Comparison of ENCODE assay signal across 8 cellular contexts in the genomic region with DNA sequence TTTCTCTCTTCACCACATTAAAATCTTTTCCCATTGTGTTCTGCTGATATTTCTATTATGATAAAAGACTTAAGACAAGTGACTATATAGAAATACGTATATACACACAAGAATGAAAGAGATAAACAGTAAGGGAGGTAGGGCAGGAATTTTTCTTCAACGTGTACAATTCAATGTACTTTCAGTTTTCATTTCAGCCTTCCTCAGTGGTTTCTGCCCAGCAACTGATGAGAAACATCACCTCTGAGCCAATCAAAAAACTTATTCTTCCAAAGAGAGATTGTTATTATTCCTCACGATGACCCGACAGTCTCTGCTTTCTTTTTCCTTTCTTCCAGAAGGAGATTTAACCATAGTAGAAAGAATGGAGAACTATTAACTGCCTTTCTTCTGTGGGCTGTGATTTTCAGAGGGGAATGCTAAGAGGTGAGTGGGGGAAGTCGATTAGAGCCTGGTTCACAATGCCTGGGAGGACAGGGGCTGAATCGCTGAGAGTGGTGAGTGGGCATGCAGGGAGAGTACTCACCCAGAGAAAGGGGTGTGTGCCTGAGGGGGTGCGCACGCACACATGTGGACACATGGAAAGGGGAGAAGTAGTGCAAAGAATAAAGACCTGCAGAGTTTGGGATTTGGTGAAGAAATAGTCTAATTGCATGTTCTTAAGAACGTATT. TPM values are rescaled to one million over a fixed set of nuclear protein-coding genes. Genes with fewer than 3 reads are reported as not detected.
A peak's percentile ranks its signal among the peaks of the same experiment; 100 is the strongest.
DNase-seq lines count a peak whose midpoint lies in the region; ATAC-seq and TF ChIP-seq lines count a peak whose summit lies in the region.

BTN3A1 (plus strand) TSS at position 289 of the 672 bp plus-strand sequence. CDS start 3,289 bp downstream, outside the sequence.

- DNase-seq in Ammon's horn (ENCODE audit: low spot score): peak; percentile 79
- peak; percentile 11 for DNase-seq in NCI-H524 treated with DMSO at 0.1 percent for 48 hours (lab: John Stamatoyannopoulos, UW)
- DNase-seq in activated CD4-positive, alpha-beta T cell treated with anti-CD3 and anti-CD28 coated beads, Interleukin-2, amount 10 ng/mL, durations not matched to agents 7 days and 5 days: peak; percentile 73
- DNase-seq in dermis blood vessel endothelial cell: peak; percentile 75
- DNase-seq in left lung: peak; percentile 68 to 84
- peak; percentile 66 for DNase-seq in stimulated activated CD4-positive, alpha-beta T cell treated with anti-CD3 and anti-CD28 coated beads, Interleukin-4, amount 100 ng/mL, for 1 hour

- H3K27me3 ChIP-seq in left lung: no peaks in the 10 kb centered on the region

- peaks cover 48% of the 10 kb centered on the region for H3K4me1 Mint-ChIP-seq in activated CD4-positive, alpha-beta T cell treated with anti-CD3 and anti-CD28 coated beads, Interleukin-2, amount 10 ng/mL, durations not matched to agents 7 days and 5 days

- peaks cover 0 to 14% of the 10 kb centered on the region in 2 donors for H3K36me3 ChIP-seq in left lung

- no peaks in the 10 kb centered on the region for H3K9me3 ChIP-seq in left lung

- intact Hi-C loops in left lung (cut with DNase I): no loop called here

- H3K36me3 Mint-ChIP-seq in activated CD4-positive, alpha-beta T cell treated with anti-CD3 and anti-CD28 coated beads, Interleukin-2, amount 10 ng/mL, durations not matched to agents 7 days and 5 days (ENCODE audit: low read depth): peaks cover 36% of the 10 kb centered on the region

- H3K4me3 ChIP-seq in left lung: peak within 1 kb of the TSS; percentile 54 to 76

- CTCF ChIA-PET in activated CD4-positive, alpha-beta T cell treated with anti-CD3 and anti-CD28 coated beads, Interleukin-2, amount 10 ng/mL, durations not matched to agents 7 days and 5 days (lab: Charles Lee): interaction anchor here (0.6 to 0.8 kb wide), 2 partner anchors 20 to 69 kb away, joined by 3 to 4 read pairs; no protein-coding TSS in a partner anchor

- peaks cover 13 to 46% of the 10 kb centered on the region in 2 donors for H3K4me1 ChIP-seq in left lung

- peak within 1 kb of the TSS; percentile 95 for H3K27ac Mint-ChIP-seq in activated CD4-positive, alpha-beta T cell treated with anti-CD3 and anti-CD28 coated beads, Interleukin-2, amount 10 ng/mL, durations not matched to agents 7 days and 5 days

- TF ChIP-seq CTCF in left lung (IDR thresholded peaks at IDR 0.05): no peak

- POLR2A ChIA-PET in activated CD4-positive, alpha-beta T cell treated with anti-CD3 and anti-CD28 coated beads, Interleukin-2, amount 10 ng/mL, durations not matched to agents 7 days and 5 days (lab: Charles Lee): no interaction called here

- H3K4me3 Mint-ChIP-seq in activated CD4-positive, alpha-beta T cell treated with anti-CD3 and anti-CD28 coated beads, Interleukin-2, amount 10 ng/mL, durations not matched to agents 7 days and 5 days: peak within 1 kb of the TSS; percentile 92

- H3K27me3 Mint-ChIP-seq in activated CD4-positive, alpha-beta T cell treated with anti-CD3 and anti-CD28 coated beads, Interleukin-2, amount 10 ng/mL, durations not matched to agents 7 days and 5 days: no peaks in the 10 kb centered on the region

- ATAC-seq in GM19043 (IDR thresholded peaks at IDR 0.05; ENCODE audit: low read depth, unreplicated experiment): peak; percentile 88
- peak; percentile 84 for ATAC-seq in HG03342 (IDR thresholded peaks at IDR 0.05; ENCODE audit: unreplicated experiment)
- peak; percentile 95 for ATAC-seq in left lung

- H3K9me3 Mint-ChIP-seq in activated CD4-positive, alpha-beta T cell treated with anti-CD3 and anti-CD28 coated beads, Interleukin-2, amount 10 ng/mL, durations not matched to agents 7 days and 5 days: no peaks in the 10 kb centered on the region

- peak within 1 kb of the TSS; percentile 86 to 91 for H3K27ac ChIP-seq in left lung

RNA-seq across cellular contexts. Expression of gene BTN3A1, which starts in this region (rescaled TPM):
- total RNA-seq in activated CD4-positive, alpha-beta T cell treated with anti-CD3 and anti-CD28 coated beads, Interleukin-2, amount 10 ng/mL, durations not matched to agents 7 days and 5 days: 10 to 100 TPM; 87.9 to 94.0 TPM
- 21.7 and 25.0 TPM in 2 replicates for total RNA-seq in dermis blood vessel endothelial cell
- 10 to 100 TPM; 48.0 to 54.5 TPM for total RNA-seq in left lung

Comparison
In these comparisons a context has a peak if more than half of its experiments do, and no peak if none do; other contexts are left out.
1. Peak in every context shown above with its lines: DNase-seq, ATAC-seq, H3K4me3 ChIP-seq and H3K27ac ChIP-seq.
2. DNase-seq: peak in every context shown above with its lines; median percentile 79 in Ammon's horn; 76 in left lung; 75 in dermis blood vessel endothelial cell; 73 in activated CD4-positive, alpha-beta T cell treated with anti-CD3 and anti-CD28 coated beads, Interleukin-2, amount 10 ng/mL, durations not matched to agents 7 days and 5 days; 66 in stimulated activated CD4-positive, alpha-beta T cell treated with anti-CD3 and anti-CD28 coated beads, Interleukin-4, amount 100 ng/mL, for 1 hour; 11 in NCI-H524 treated with DMSO at 0.1 percent for 48 hours.